Comparison of ENCODE assay signal across 2 cellular contexts in the genomic region with DNA sequence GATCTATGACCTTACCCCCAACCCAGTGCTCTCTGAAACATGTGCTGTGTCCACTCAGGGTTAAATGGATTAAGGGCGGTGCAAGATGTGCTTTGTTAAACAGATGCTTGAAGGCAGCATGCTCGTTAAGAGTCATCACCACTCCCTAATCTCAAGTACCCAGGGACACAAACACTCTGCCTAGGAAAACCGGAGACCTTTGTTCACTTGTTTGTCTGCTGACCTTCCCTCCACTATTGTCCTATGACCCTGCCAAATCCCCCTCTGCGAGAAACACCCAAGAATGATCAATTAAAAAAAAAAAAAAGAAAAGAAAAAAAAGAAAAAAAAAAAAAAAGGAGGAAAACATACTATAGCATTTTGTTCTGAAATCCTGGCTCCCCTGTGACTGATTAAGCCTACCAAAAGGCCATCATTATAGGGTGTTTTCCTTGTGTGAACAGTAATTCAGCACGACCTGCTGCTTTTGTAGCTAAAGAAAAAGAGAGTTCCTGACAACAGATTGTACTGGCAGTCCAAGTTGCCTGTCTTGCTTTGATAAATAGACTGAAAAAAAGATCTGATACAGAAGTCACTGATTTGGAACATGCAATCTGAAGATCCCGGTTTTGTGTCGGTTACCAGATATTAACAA. TPM values are rescaled to one million over a fixed set of nuclear protein-coding genes. Genes with fewer than 3 reads are reported as not detected.
"Had no signal": no experiment of that assay in that cellular context is flagged by ENCODE, and none has a peak within 500 bp of the region (broad histone marks: within the 10 kb centered on the region; RNA-seq: fewer than 3 reads in every experiment).

No MANE protein-coding gene starts in this region.

RNA-seq across cellular contexts. Expression of a gene that starts 36.9 kb away (rescaled TPM):
- total RNA-seq: ascending aorta had no signal
- polyA plus RNA-seq: immature natural killer cell had no signal
